Comparison of ENCODE assay signal across 4 cellular contexts in the genomic region with DNA sequence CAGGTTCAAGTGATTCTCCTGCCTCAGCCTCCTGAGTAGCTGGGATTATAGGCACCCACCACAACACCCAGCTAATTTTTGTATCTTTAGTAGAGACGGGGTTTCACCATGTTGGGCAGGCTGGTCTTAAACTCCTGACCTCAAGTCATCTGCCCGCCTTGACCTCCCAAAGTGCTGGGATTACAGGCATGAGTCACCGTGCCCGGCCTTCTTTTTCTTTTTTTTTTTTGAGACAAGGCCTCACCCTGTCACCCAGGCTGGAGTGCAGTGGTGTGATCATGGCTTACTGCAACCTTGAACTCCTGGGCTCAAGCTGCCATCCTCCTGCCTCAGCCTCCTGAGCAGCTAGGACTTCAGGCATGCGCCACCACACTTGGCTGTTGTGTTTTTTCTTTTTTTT. TPM values are rescaled to one million over a fixed set of nuclear protein-coding genes. Genes with fewer than 3 reads are reported as not detected.
"Had no signal": no experiment of that assay in that cellular context is flagged by ENCODE, and none has a peak within 500 bp of the region (broad histone marks: within the 10 kb centered on the region; RNA-seq: fewer than 3 reads in every experiment).

No MANE protein-coding gene starts in this region.

RNA-seq across cellular contexts. Expression of gene OVOL1, which starts 19.1 kb away (rescaled TPM):
- total RNA-seq: NCI-H460, SK-MEL-5 had no signal
- polyA plus RNA-seq: IgD-negative memory B cell, SK-N-SH had no signal
